Comparison of ENCODE assay signal across 18 cellular contexts in the genomic region with DNA sequence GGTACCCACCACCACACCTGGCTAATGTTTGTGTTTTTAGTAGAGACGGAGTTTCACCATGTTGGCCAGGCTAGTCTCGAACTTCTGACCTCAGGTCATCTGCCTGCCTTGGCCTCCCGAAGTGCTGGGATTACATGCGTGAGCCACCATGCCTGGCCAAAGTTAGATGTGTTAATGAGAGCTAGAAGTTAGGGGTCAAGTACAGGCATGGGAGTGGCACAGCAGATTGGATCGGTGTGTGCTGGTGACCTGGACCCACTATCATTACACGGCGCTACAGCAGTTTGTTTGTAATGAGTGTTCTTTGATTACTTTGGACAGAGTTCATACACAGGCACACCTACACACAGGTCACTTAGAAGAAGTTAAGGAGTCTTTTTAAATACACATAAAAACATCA. TPM values are rescaled to one million over a fixed set of nuclear protein-coding genes. Genes with fewer than 3 reads are reported as not detected.
DNase-seq lines count a peak whose midpoint lies in the region; ATAC-seq lines count a peak whose summit lies in the region.
"Had no signal": no experiment of that assay in that cellular context is flagged by ENCODE, and none has a peak within 500 bp of the region (broad histone marks: within the 10 kb centered on the region; RNA-seq: fewer than 3 reads in every experiment).

No MANE protein-coding gene starts in this region.

- peaks cover 15% of the 10 kb centered on the region for H3K36me3 Mint-ChIP-seq in T-helper 17 cell (ENCODE audit: low read depth)
- peaks cover 95% of the 10 kb centered on the region for H3K36me3 Mint-ChIP-seq in stimulated activated effector memory CD8-positive, alpha-beta T cell treated with anti-CD3 and anti-CD28 coated beads, Interleukin-12 subunit alpha, Interleukin-12 subunit beta, amount 100 ng/mL, for 72 hours

- no peaks in the 10 kb centered on the region for H3K27me3 Mint-ChIP-seq in T-helper 17 cell
- H3K27me3 Mint-ChIP-seq: activated B cell treated with CpG ODN at 0.5 μM for 24 hours had no signal

- H3K4me1 Mint-ChIP-seq in T-helper 17 cell: peaks cover 62% of the 10 kb centered on the region
- H3K4me1 Mint-ChIP-seq in stimulated activated effector memory CD8-positive, alpha-beta T cell treated with anti-CD3 and anti-CD28 coated beads, Interleukin-12 subunit alpha, Interleukin-12 subunit beta, amount 100 ng/mL, for 72 hours: peaks cover 71% of the 10 kb centered on the region

- ATAC-seq in T-helper 17 cell (no peak), left lobe of liver (peak; percentile 80), GM21367 (IDR thresholded peaks at IDR 0.05; ENCODE audit: unreplicated experiment) (no peak)
- ATAC-seq in stimulated activated effector memory CD8-positive, alpha-beta T cell treated with anti-CD3 and anti-CD28 coated beads, Interleukin-12 subunit alpha, Interleukin-12 subunit beta, amount 100 ng/mL, for 72 hours: no peak
- ATAC-seq: SK-N-SH treated with all-trans-retinoic acid at 6 μM for 48 hours had no signal

- H3K9me3 ChIP-seq in T-helper 17 cell (ENCODE audit: control insufficient read depth, low read length, poor library complexity, severe bottlenecking): no peaks in the 10 kb centered on the region
- H3K9me3 ChIP-seq: suprapubic skin, vagina had no signal

- peak; percentile 22 for DNase-seq in activated effector memory CD4-positive, alpha-beta T cell treated with anti-CD3 and anti-CD28 coated beads, Interleukin-2, amount 50 U/mL, for 16 hours
- DNase-seq in activated effector memory CD4-positive, alpha-beta T cell treated with Interleukin-2 at 50 U/mL for 16 hours: no peak
- DNase-seq in T-helper 17 cell: no peak
- DNase-seq in left lobe of liver (ENCODE audit: low spot score): peak; percentile 37
- DNase-seq in stimulated activated effector memory CD8-positive, alpha-beta T cell treated with anti-CD3 and anti-CD28 coated beads, Interleukin-12 subunit alpha, Interleukin-12 subunit beta, amount 100 ng/mL, for 72 hours (ENCODE audit: low spot score in 2 of 2): no peak
- DNase-seq in activated CD4-positive, alpha-beta T cell treated with anti-CD3 and anti-CD28 coated beads for 4 hours: no peak
- no peak for DNase-seq in NCI-H1417 treated with DMSO at 0.1 percent for 48 hours (lab: John Stamatoyannopoulos, UW)
- DNase-seq: activated B cell treated with CpG ODN at 0.5 μM for 24 hours; DMS153; NCI-H1105 treated with DMSO at 0.1 percent for 48 hours; NCI-H2107; NCI-H510A treated with DMSO at 0.1 percent for 48 hours; RPMI8226; stimulated activated CD4-positive, alpha-beta T cell treated with anti-CD3 and anti-CD28 coated beads, Interleukin-12 subunit alpha, Interleukin-12 subunit beta, amount 100 ng/mL, for 4 hours had no signal

- H3K27ac Mint-ChIP-seq in T-helper 17 cell: peak overlapping the region; percentile 91
- H3K27ac Mint-ChIP-seq in stimulated activated effector memory CD8-positive, alpha-beta T cell treated with anti-CD3 and anti-CD28 coated beads, Interleukin-12 subunit alpha, Interleukin-12 subunit beta, amount 100 ng/mL, for 72 hours: peak overlapping the region; percentile 91
- H3K27ac Mint-ChIP-seq: activated B cell treated with CpG ODN at 0.5 μM for 24 hours had no signal

- no peaks in the 10 kb centered on the region for H3K9me3 Mint-ChIP-seq in stimulated activated effector memory CD8-positive, alpha-beta T cell treated with anti-CD3 and anti-CD28 coated beads, Interleukin-12 subunit alpha, Interleukin-12 subunit beta, amount 100 ng/mL, for 72 hours
- H3K9me3 Mint-ChIP-seq: activated B cell treated with CpG ODN at 0.5 μM for 24 hours had no signal

- peak overlapping the region; percentile 77 for H3K4me3 Mint-ChIP-seq in T-helper 17 cell
- no peak overlapping the region for H3K4me3 Mint-ChIP-seq in stimulated activated effector memory CD8-positive, alpha-beta T cell treated with anti-CD3 and anti-CD28 coated beads, Interleukin-12 subunit alpha, Interleukin-12 subunit beta, amount 100 ng/mL, for 72 hours
- H3K4me3 Mint-ChIP-seq: activated B cell treated with CpG ODN at 0.5 μM for 24 hours had no signal

RNA-seq across cellular contexts. Expression of gene DNAJB6, which starts 36.7 kb away (rescaled TPM):
- total RNA-seq in T-helper 17 cell (100 to 1,000 TPM; 266 to 278 TPM), left lobe of liver (26.3 TPM)

Comparison
In these comparisons a context has a peak if more than half of its experiments do, and no peak if none do; other contexts are left out.
1. DNase-seq: peak in activated effector memory CD4-positive, alpha-beta T cell treated with anti-CD3 and anti-CD28 coated beads, Interleukin-2, amount 50 U/mL, for 16 hours (single experiment) and left lobe of liver (single experiment); none in activated effector memory CD4-positive, alpha-beta T cell treated with Interleukin-2 at 50 U/mL for 16 hours (single experiment), T-helper 17 cell (0 of 3), stimulated activated effector memory CD8-positive, alpha-beta T cell treated with anti-CD3 and anti-CD28 coated beads, Interleukin-12 subunit alpha, Interleukin-12 subunit beta, amount 100 ng/mL, for 72 hours (0 of 2), activated CD4-positive, alpha-beta T cell treated with anti-CD3 and anti-CD28 coated beads for 4 hours (0 of 2) and NCI-H1417 treated with DMSO at 0.1 percent for 48 hours (single experiment).